8 cellular contexts compared by ENCODE assay signal in genomic region chr21:17818158-17819113, GRCh38. TPM values are rescaled to one million over a fixed set of nuclear protein-coding genes. Genes with fewer than 3 reads are reported as not detected.
A peak's percentile ranks its signal among the peaks of the same experiment; 100 is the strongest.
DNase-seq lines count a peak whose midpoint lies in the region; ATAC-seq and TF ChIP-seq lines count a peak whose summit lies in the region.

No MANE protein-coding gene starts in this region.

- no peak for TF ChIP-seq POLR2A in NB4 (IDR thresholded peaks at IDR 0.05; ENCODE audit: extremely low read depth, insufficient read length)

- H3K27ac Mint-ChIP-seq in mesothelial cell of epicardium: peak overlapping the region; percentile 93

- no peaks in the 10 kb centered on the region for H3K27me3 Mint-ChIP-seq in mesothelial cell of epicardium (ENCODE audit: low read depth)

- H3K4me1 Mint-ChIP-seq in mesothelial cell of epicardium: peaks cover 20% of the 10 kb centered on the region

- TF ChIP-seq CTCF in GM12875 (IDR thresholded peaks at IDR 0.05; ENCODE audit: borderline replicate concordance, insufficient read depth, low read depth, low read length) (no peak), HFF-Myc (IDR thresholded peaks at IDR 0.05; ENCODE audit: low read depth, low read length, missing control alignments) (no peak), NB4 (IDR thresholded peaks at IDR 0.05; ENCODE audit: low read depth, low read length) (no peak), mesothelial cell of epicardium (IDR thresholded peaks at IDR 0.05; ENCODE audit: unreplicated experiment) (no peak)

- no peak for ATAC-seq in GM18861 (IDR thresholded peaks at IDR 0.05; ENCODE audit: unreplicated experiment)

- peak overlapping the region; percentile 94 for H3K4me3 ChIP-seq in GM12875 (ENCODE audit: low read depth, low read length)
- H3K4me3 ChIP-seq in HFF-Myc (replicated peaks; ENCODE audit: low read depth, low read length): peak overlapping the region; percentile 86
- peak overlapping the region; percentile 69 for H3K4me3 ChIP-seq in NB4 (ENCODE audit: low read depth, low read length)

- H3K36me3 Mint-ChIP-seq in mesothelial cell of epicardium: peaks cover 11% of the 10 kb centered on the region

- DNase-seq in HFF-Myc (ENCODE audit: extremely low read depth, low read depth) (no peak), NB4 (ENCODE audit: low read depth) (peak; percentile 43), mesothelial cell of epicardium (ENCODE audit: low spot score in 2 of 2, unreplicated experiment in 2 of 2) (peak; percentile 25 to 64)
- peak; percentile 11 to 28 for DNase-seq in activated CD4-positive, alpha-beta T cell treated with anti-CD3 and anti-CD28 coated beads, Interleukin-2, amount 50 U/mL, for 24 hours (ENCODE audit: low read depth in 1 of 2, low spot score in 1 of 2)
- DNase-seq in effector CD8-positive, alpha-beta T cell (lab: John Stamatoyannopoulos, UW): peak; percentile 28
- peak; percentile 7 to 18 for DNase-seq in stimulated activated CD8-positive, alpha-beta memory T cell treated with anti-CD3 and anti-CD28 coated beads, Interleukin-2, amount 100 ng/mL, for 48 hours (ENCODE audit: low read depth in 2 of 2)

- peak overlapping the region; percentile 84 for H3K4me3 Mint-ChIP-seq in mesothelial cell of epicardium

- H3K9me3 Mint-ChIP-seq in mesothelial cell of epicardium: no peaks in the 10 kb centered on the region

RNA-seq across cellular contexts. Expression of gene C21orf91, which starts 0.7 kb away (rescaled TPM):
- 26.7 to 28.3 TPM (median 26.7 TPM) in 3 replicates for total RNA-seq in mesothelial cell of epicardium
